ENCODE assay signal across 18 cellular contexts in genomic region chr14:96519970-96520369, GRCh38. TPM values are rescaled to one million over a fixed set of nuclear protein-coding genes. Genes with fewer than 3 reads are reported as not detected.
A peak's percentile ranks its signal among the peaks of the same experiment; 100 is the strongest.
DNase-seq lines count a peak whose midpoint lies in the region; ATAC-seq, FAIRE-seq and TF ChIP-seq lines count a peak whose summit lies in the region.
"Had no signal": no experiment of that assay in that cellular context is flagged by ENCODE, and none has a peak within 500 bp of the region (broad histone marks: within the 10 kb centered on the region; RNA-seq: fewer than 3 reads in every experiment).

No MANE protein-coding gene starts in this region.

- TF ChIP-seq CTCF in GM20000 (IDR thresholded peaks at IDR 0.05; ENCODE audit: extremely low read depth, missing control alignments) (no peak), mesothelial cell of epicardium (IDR thresholded peaks at IDR 0.05; ENCODE audit: unreplicated experiment) (no peak), chondrocyte (IDR thresholded peaks at IDR 0.05) (no peak)

- peaks cover 23% of the 10 kb centered on the region for H3K4me1 Mint-ChIP-seq in mesothelial cell of epicardium
- peaks cover 23% of the 10 kb centered on the region for H3K4me1 Mint-ChIP-seq in activated CD8-positive, alpha-beta memory T cell treated with anti-CD3 and anti-CD28 coated beads, Interleukin-2, amount 10 ng/mL, durations not matched to agents 7 days and 5 days
- peaks cover 29% of the 10 kb centered on the region for H3K4me1 Mint-ChIP-seq in chondrocyte (ENCODE audit: low read depth)

- peak; percentile 54 for FAIRE-seq in GM18507 (lab: Jason Lieb, UNC)
- FAIRE-seq: H1 had no signal

- H3K27me3 Mint-ChIP-seq in mesothelial cell of epicardium (ENCODE audit: low read depth) = no peaks in the 10 kb centered on the region
- H3K27me3 Mint-ChIP-seq in activated CD8-positive, alpha-beta memory T cell treated with anti-CD3 and anti-CD28 coated beads, Interleukin-2, amount 10 ng/mL, durations not matched to agents 7 days and 5 days = no peaks in the 10 kb centered on the region
- no peaks in the 10 kb centered on the region for H3K27me3 Mint-ChIP-seq in chondrocyte (ENCODE audit: low read depth)
- H3K27me3 Mint-ChIP-seq: natural killer cell treated with Interleukin-12 subunit alpha and Interleukin-12 subunit beta and Interleukin-15 and Interleukin-18, amount 100 ng/mL, for 72 hours had no signal

- H3K27ac Mint-ChIP-seq in mesothelial cell of epicardium = peak overlapping the region; percentile 3
- no peak overlapping the region for H3K27ac Mint-ChIP-seq in activated CD8-positive, alpha-beta memory T cell treated with anti-CD3 and anti-CD28 coated beads, Interleukin-2, amount 10 ng/mL, durations not matched to agents 7 days and 5 days
- H3K27ac Mint-ChIP-seq in chondrocyte (ENCODE audit: unreplicated experiment) = no peak overlapping the region
- H3K27ac Mint-ChIP-seq: natural killer cell treated with Interleukin-12 subunit alpha and Interleukin-12 subunit beta and Interleukin-15 and Interleukin-18, amount 100 ng/mL, for 72 hours had no signal

- H3K4me3 Mint-ChIP-seq in mesothelial cell of epicardium (no peak overlapping the region), chondrocyte (ENCODE audit: unreplicated experiment) (no peak overlapping the region)
- no peak overlapping the region for H3K4me3 Mint-ChIP-seq in activated CD8-positive, alpha-beta memory T cell treated with anti-CD3 and anti-CD28 coated beads, Interleukin-2, amount 10 ng/mL, durations not matched to agents 7 days and 5 days
- H3K4me3 Mint-ChIP-seq: natural killer cell treated with Interleukin-12 subunit alpha and Interleukin-12 subunit beta and Interleukin-15 and Interleukin-18, amount 100 ng/mL, for 72 hours had no signal

- H3K9me3 Mint-ChIP-seq in mesothelial cell of epicardium (no peaks in the 10 kb centered on the region), chondrocyte (ENCODE audit: low read depth) (no peaks in the 10 kb centered on the region)
- H3K9me3 Mint-ChIP-seq in activated CD8-positive, alpha-beta memory T cell treated with anti-CD3 and anti-CD28 coated beads, Interleukin-2, amount 10 ng/mL, durations not matched to agents 7 days and 5 days (ENCODE audit: low read depth) = no peaks in the 10 kb centered on the region
- H3K9me3 Mint-ChIP-seq: natural killer cell treated with Interleukin-12 subunit alpha and Interleukin-12 subunit beta and Interleukin-15 and Interleukin-18, amount 100 ng/mL, for 72 hours had no signal

- H3K36me3 Mint-ChIP-seq in mesothelial cell of epicardium (peaks cover 9% of the 10 kb centered on the region), chondrocyte (ENCODE audit: low read depth) (no peaks in the 10 kb centered on the region)
- peaks cover 10% of the 10 kb centered on the region for H3K36me3 Mint-ChIP-seq in activated CD8-positive, alpha-beta memory T cell treated with anti-CD3 and anti-CD28 coated beads, Interleukin-2, amount 10 ng/mL, durations not matched to agents 7 days and 5 days
- H3K36me3 Mint-ChIP-seq: natural killer cell treated with Interleukin-12 subunit alpha and Interleukin-12 subunit beta and Interleukin-15 and Interleukin-18, amount 100 ng/mL, for 72 hours had no signal

- ATAC-seq in HG03103 (IDR thresholded peaks at IDR 0.05; ENCODE audit: low read depth, unreplicated experiment) = peak; percentile 70
- ATAC-seq in activated CD8-positive, alpha-beta memory T cell treated with anti-CD3 and anti-CD28 coated beads, Interleukin-2, amount 10 ng/mL, durations not matched to agents 7 days and 5 days = no peak
- ATAC-seq in GM18870 (IDR thresholded peaks at IDR 0.05; ENCODE audit: unreplicated experiment) = no peak
- ATAC-seq in GM21515 (IDR thresholded peaks at IDR 0.05; ENCODE audit: unreplicated experiment) = no peak
- ATAC-seq: natural killer cell treated with Interleukin-12 subunit alpha and Interleukin-12 subunit beta and Interleukin-15 and Interleukin-18, amount 100 ng/mL, for 72 hours had no signal

- CTCF ChIA-PET in activated CD8-positive, alpha-beta memory T cell treated with anti-CD3 and anti-CD28 coated beads, Interleukin-2, amount 10 ng/mL, durations not matched to agents 7 days and 5 days (lab: Charles Lee) = no interaction called here

- DNase-seq in GM18507 (ENCODE audit: extremely low spot score, insufficient read length, low read depth) (no peak), GM20000 (ENCODE audit: low spot score) (peak; percentile 27), mesothelial cell of epicardium (ENCODE audit: low spot score in 2 of 2, unreplicated experiment in 2 of 2) (no peak), chondrocyte (ENCODE audit: low spot score) (no peak)
- DNase-seq in activated CD8-positive, alpha-beta memory T cell treated with anti-CD3 and anti-CD28 coated beads, Interleukin-2, amount 10 ng/mL, durations not matched to agents 7 days and 5 days = no peak
- DNase-seq: effector CD8-positive, alpha-beta T cell; islet precursor cell; mammary epithelial cell; NCI-H187 treated with DMSO at 0.1 percent for 48 hours; NCI-H446 treated with DMSO at 0.1 percent for 48 hours; spleen; T-helper 1 cell; thyroid gland had no signal

RNA-seq across cellular contexts. Expression of gene PAPOLA, which starts 17.8 kb away (rescaled TPM):
- total RNA-seq in mesothelial cell of epicardium (196 to 204 TPM (median 198 TPM) in 3 replicates), chondrocyte (109 to 124 TPM (median 114 TPM) in 3 replicates)
- 100 to 1,000 TPM; 156 to 189 TPM for total RNA-seq in activated CD8-positive, alpha-beta memory T cell treated with anti-CD3 and anti-CD28 coated beads, Interleukin-2, amount 10 ng/mL, durations not matched to agents 7 days and 5 days
